20 cellular contexts compared by ENCODE assay signal in genomic region chrX:8179653-8180052, GRCh38. TPM values are rescaled to one million over a fixed set of nuclear protein-coding genes. Genes with fewer than 3 reads are reported as not detected.
DNase-seq lines count a peak whose midpoint lies in the region; ATAC-seq and TF ChIP-seq lines count a peak whose summit lies in the region.
"Had no signal": no experiment of that assay in that cellular context is flagged by ENCODE, and none has a peak within 500 bp of the region (broad histone marks: within the 10 kb centered on the region; RNA-seq: fewer than 3 reads in every experiment).

No MANE protein-coding gene starts in this region.

- BruUV-seq in MCF 10A (replicated peaks; lab: Mats Ljungman, UMichigan) (no TSS peak), PC-9 (replicated peaks; lab: Mats Ljungman, UMichigan) (no TSS peak)

- H3K79me2 ChIP-seq in PC-9 (ENCODE audit: low read depth) (no peaks in the 10 kb centered on the region), smooth muscle cell (ENCODE audit: low read depth) (no peaks in the 10 kb centered on the region)

- H3K27me3 ChIP-seq in breast epithelium (no peaks in the 10 kb centered on the region), PC-9 (ENCODE audit: insufficient read depth, low read depth) (no peaks in the 10 kb centered on the region), esophagus muscularis mucosa (no peaks in the 10 kb centered on the region), smooth muscle cell (ENCODE audit: low read depth) (no peaks in the 10 kb centered on the region), HAP-1 (ENCODE audit: low read depth) (no peaks in the 10 kb centered on the region)
- H3K27me3 ChIP-seq: Peyer's patch had no signal

- no peaks in the 10 kb centered on the region for H3K9me2 ChIP-seq in PC-9 (ENCODE audit: insufficient read depth)

- no peaks in the 10 kb centered on the region for H3K27me3 Mint-ChIP-seq in MCF 10A (ENCODE audit: insufficient read depth, unreplicated experiment)
- H3K27me3 Mint-ChIP-seq: activated CD4-positive, alpha-beta memory T cell treated with anti-CD3 and anti-CD28 coated beads for 36 hours had no signal

- WGBS in esophagus muscularis mucosa: 27% methylated on average over 1 of the region's 1 CpG
- WGBS in smooth muscle cell (ENCODE audit: low lambda C conversion rate): 61% methylated on average over 1 of the region's 1 CpG

- no peaks in the 10 kb centered on the region for H3K36me3 ChIP-seq in breast epithelium
- no peaks in the 10 kb centered on the region for H3K36me3 ChIP-seq in PC-9 (ENCODE audit: low read depth)
- H3K36me3 ChIP-seq in esophagus muscularis mucosa: no peaks in the 10 kb centered on the region
- no peaks in the 10 kb centered on the region for H3K36me3 ChIP-seq in smooth muscle cell (ENCODE audit: low read depth)
- no peaks in the 10 kb centered on the region for H3K36me3 ChIP-seq in HAP-1 (replicated peaks)
- H3K36me3 ChIP-seq: Peyer's patch, prostate gland had no signal

- H4K20me1 ChIP-seq in PC-9 (ENCODE audit: insufficient read depth): no peaks in the 10 kb centered on the region
- no peaks in the 10 kb centered on the region for H4K20me1 ChIP-seq in smooth muscle cell (ENCODE audit: low read depth)

- intact Hi-C loops in MCF 10A (cut with micrococcal nuclease): loop anchor here (2.0 kb wide), 1 partner anchor 559 kb away; no protein-coding TSS in a partner anchor
- intact Hi-C loops in breast epithelium (cut with DNase I; ENCODE audit: low total_unique reads): loop anchor here (5.0 kb wide), 1 partner anchor 177 kb away; no protein-coding TSS in a partner anchor
- intact Hi-C loops in PC-9 (cut with micrococcal nuclease; ENCODE audit: unreplicated experiment): loop anchor here (1.0 to 10.0 kb wide), 3 partner anchors 185 to 559 kb away; no protein-coding TSS in a partner anchor
- intact Hi-C loops in esophagus muscularis mucosa (cut with DNase I): no loop called here

- H3K4me3 ChIP-seq in breast epithelium (no peak overlapping the region), PC-9 (no peak overlapping the region), esophagus muscularis mucosa (no peak overlapping the region), smooth muscle cell (no peak overlapping the region), HAP-1 (no peak overlapping the region)
- H3K4me3 ChIP-seq: Peyer's patch, prostate gland had no signal

- DNase-seq in MCF 10A (ENCODE audit: unreplicated experiment) (peak; percentile 14), breast epithelium (ENCODE audit: low spot score in 2 of 2) (no peak), PC-9 (no peak), esophagus muscularis mucosa (ENCODE audit: extremely low spot score) (no peak), smooth muscle cell (lab: John Stamatoyannopoulos, UW; ENCODE audit: unreplicated experiment) (no peak), HAP-1 (ENCODE audit: low spot score in 2 of 2) (no peak), NCI-H1048 (lab: John Stamatoyannopoulos, UW) (no peak)
- DNase-seq: activated CD4-positive, alpha-beta memory T cell treated with anti-CD3 and anti-CD28 coated beads for 36 hours; aorta; NCI-H1436; Peyer's patch; stimulated activated CD4-positive, alpha-beta T cell treated with anti-CD3 and anti-CD28 coated beads, Interleukin-4, amount 100 ng/mL, for 1 hour; stimulated activated naive CD4-positive, alpha-beta T cell; T-helper 9 cell had no signal

- H3K27ac ChIP-seq in breast epithelium: no peak overlapping the region
- no peak overlapping the region for H3K27ac ChIP-seq in PC-9
- no peak overlapping the region for H3K27ac ChIP-seq in esophagus muscularis mucosa (replicated peaks in 1 of 4)
- no peak overlapping the region for H3K27ac ChIP-seq in smooth muscle cell (ENCODE audit: low read depth)
- H3K27ac ChIP-seq: Peyer's patch, prostate gland had no signal

- H3K4me1 ChIP-seq in breast epithelium (no peaks in the 10 kb centered on the region), PC-9 (replicated peaks; ENCODE audit: insufficient read depth) (no peaks in the 10 kb centered on the region), esophagus muscularis mucosa (no peaks in the 10 kb centered on the region), smooth muscle cell (ENCODE audit: low read depth) (no peaks in the 10 kb centered on the region), HAP-1 (no peaks in the 10 kb centered on the region)
- H3K4me1 ChIP-seq: Peyer's patch, prostate gland had no signal

- H3K9me3 Mint-ChIP-seq in MCF 10A (ENCODE audit: unreplicated experiment): no peaks in the 10 kb centered on the region
- H3K9me3 Mint-ChIP-seq: activated CD4-positive, alpha-beta memory T cell treated with anti-CD3 and anti-CD28 coated beads for 36 hours; activated T-helper 2 cell treated with anti-CD3 and anti-CD28 coated beads, Interferon-gamma antibody, Interleukin-2, Interleukin-4, amounts not matched to agents 10 μg/mL and 5 μg/mL and 100 μg/mL, durations not matched to agents 14 hours and 24 hours and 36 hours had no signal

- TF ChIP-seq CTCF in MCF 10A (IDR thresholded peaks at IDR 0.05; ENCODE audit: unreplicated experiment) (peak; percentile 18), breast epithelium (IDR thresholded peaks at IDR 0.05) (no peak), PC-9 (conservative IDR thresholded peaks at IDR 0.05) (peak; percentile 61), esophagus muscularis mucosa (IDR thresholded peaks at IDR 0.05) (peak; percentile 7 to 29 (median 17)), smooth muscle cell (IDR thresholded peaks at IDR 0.05; ENCODE audit: borderline replicate concordance, insufficient read depth, poor library complexity, severe bottlenecking) (peak; percentile 23)

- CTCF ChIA-PET in MCF 10A (lab: Yijun Ruan, JAX): no interaction called here
- CTCF ChIA-PET in PC-9 (lab: Charles Lee): no interaction called here

- no peak for TF ChIP-seq EP300 in esophagus muscularis mucosa (IDR thresholded peaks at IDR 0.05)

- H3K27ac Mint-ChIP-seq in MCF 10A (ENCODE audit: low read depth, unreplicated experiment): no peak overlapping the region
- H3K27ac Mint-ChIP-seq: activated CD4-positive, alpha-beta memory T cell treated with anti-CD3 and anti-CD28 coated beads for 36 hours; activated T-helper 2 cell treated with anti-CD3 and anti-CD28 coated beads, Interferon-gamma antibody, Interleukin-2, Interleukin-4, amounts not matched to agents 10 μg/mL and 5 μg/mL and 100 μg/mL, durations not matched to agents 14 hours and 24 hours and 36 hours had no signal

- in situ Hi-C loops in HAP-1 (cut with MboI; ENCODE audit: low sequenced_read_pairs): no loop called here

- peaks cover 0 to 3% of the 10 kb centered on the region in 2 donors for H3K9me3 ChIP-seq in breast epithelium
- H3K9me3 ChIP-seq in PC-9 (ENCODE audit: insufficient read depth, low read depth): no peaks in the 10 kb centered on the region
- no peaks in the 10 kb centered on the region for H3K9me3 ChIP-seq in esophagus muscularis mucosa
- no peaks in the 10 kb centered on the region for H3K9me3 ChIP-seq in smooth muscle cell (replicated peaks; ENCODE audit: low read depth)
- no peaks in the 10 kb centered on the region for H3K9me3 ChIP-seq in HAP-1
- H3K9me3 ChIP-seq: Peyer's patch, prostate gland had no signal

- no peaks in the 10 kb centered on the region for H3K4me1 Mint-ChIP-seq in MCF 10A (ENCODE audit: insufficient read depth, unreplicated experiment)

- H3K4me3 Mint-ChIP-seq in MCF 10A (ENCODE audit: unreplicated experiment): no peak overlapping the region
- H3K4me3 Mint-ChIP-seq: activated CD4-positive, alpha-beta memory T cell treated with anti-CD3 and anti-CD28 coated beads for 36 hours had no signal

- H3K4me2 ChIP-seq in PC-9 (no peak overlapping the region), smooth muscle cell (no peak overlapping the region)

- peaks cover 8% of the 10 kb centered on the region for H3K36me3 Mint-ChIP-seq in MCF 10A (ENCODE audit: insufficient read depth, unreplicated experiment)
- H3K36me3 Mint-ChIP-seq: activated CD4-positive, alpha-beta memory T cell treated with anti-CD3 and anti-CD28 coated beads for 36 hours had no signal

- POLR2A ChIA-PET in MCF 10A (lab: Yijun Ruan, JAX) (no interaction called here), PC-9 (lab: Charles Lee; ENCODE audit: unreplicated experiment) (no interaction called here)

- H3F3A ChIP-seq in PC-9 (ENCODE audit: insufficient read depth, low read depth) (no peaks in the 10 kb centered on the region), smooth muscle cell (ENCODE audit: low read depth) (no peaks in the 10 kb centered on the region)

- no peak overlapping the region for H3K9ac ChIP-seq in smooth muscle cell (ENCODE audit: low read depth)

- no peak overlapping the region for H2AFZ ChIP-seq in PC-9
- H2AFZ ChIP-seq in smooth muscle cell (ENCODE audit: low read depth): no peak overlapping the region

- no peak for TF ChIP-seq POLR2A in breast epithelium (IDR thresholded peaks at IDR 0.05)
- TF ChIP-seq POLR2A in esophagus muscularis mucosa (IDR thresholded peaks at IDR 0.05; ENCODE audit: low read depth): no peak

- ATAC-seq in GM19467 (IDR thresholded peaks at IDR 0.05; ENCODE audit: unreplicated experiment): no peak

RNA-seq across cellular contexts. Expression of gene VCX2, which starts 8.6 kb away (rescaled TPM):
- total RNA-seq in MCF 10A (2022): not detected in 2 replicates
- not detected for total RNA-seq in breast epithelium
- not detected in 2 replicates for total RNA-seq in PC-9 (2021)
- not detected for total RNA-seq in esophagus muscularis mucosa
- not detected in 2 replicates for total RNA-seq in smooth muscle cell
- not detected in 2 replicates for polyA plus RNA-seq in smooth muscle cell
- total RNA-seq: activated CD4-positive, alpha-beta memory T cell treated with anti-CD3 and anti-CD28 coated beads for 36 hours; activated T-helper 2 cell treated with anti-CD3 and anti-CD28 coated beads, Interferon-gamma antibody, Interleukin-2, Interleukin-4, amounts not matched to agents 10 μg/mL and 5 μg/mL and 100 μg/mL, durations not matched to agents 14 hours and 24 hours and 36 hours; aorta; endothelial cell of umbilical vein; HT1080; Peyer's patch had no signal
- polyA plus RNA-seq: aorta, BJ, endothelial cell of umbilical vein had no signal

Comparison
In these comparisons a context has a peak if more than half of its experiments do, and no peak if none do; other contexts are left out.
1. CTCF ChIP-seq: peak in MCF 10A (single experiment), PC-9 (single experiment), esophagus muscularis mucosa (3 of 3) and smooth muscle cell (single experiment); none in breast epithelium (0 of 3).